16 cellular contexts compared by ENCODE assay signal in the genomic region with DNA sequence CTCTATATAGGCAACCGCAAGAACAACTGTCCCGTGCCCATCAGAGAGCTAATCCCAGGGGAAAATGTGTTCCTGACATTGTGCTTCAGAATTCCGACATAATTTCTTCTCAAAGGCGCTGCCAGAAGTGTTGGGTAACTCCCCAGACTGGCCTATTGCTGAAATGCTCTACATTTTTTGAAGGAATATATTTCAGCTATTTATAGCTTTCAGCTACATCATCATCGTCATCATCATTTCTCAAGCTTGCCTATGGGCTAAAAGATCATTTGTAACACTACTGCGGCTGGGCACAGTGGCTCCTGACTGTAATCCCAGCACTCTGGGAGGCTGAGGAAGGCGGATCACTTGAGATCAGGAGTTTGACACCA. TPM values are rescaled to one million over a fixed set of nuclear protein-coding genes. Genes with fewer than 3 reads are reported as not detected.
DNase-seq lines count a peak whose midpoint lies in the region; ATAC-seq and TF ChIP-seq lines count a peak whose summit lies in the region.
"Had no signal": no experiment of that assay in that cellular context is flagged by ENCODE, and none has a peak within 500 bp of the region (broad histone marks: within the 10 kb centered on the region; RNA-seq: fewer than 3 reads in every experiment).

No MANE protein-coding gene starts in this region.

- H3K9ac ChIP-seq in mesendoderm (ENCODE audit: low read length) = no peak overlapping the region

- POLR2A ChIA-PET in MCF 10A (lab: Yijun Ruan, JAX) = interaction anchor here (0.6 to 1.5 kb wide), 6 partner anchors 18 to 304 kb away, joined by 3 to 8 read pairs (median 3); partner anchors contain the start of gene MYO10
- POLR2A ChIA-PET in naive thymus-derived CD4-positive, alpha-beta T cell (lab: Charles Lee) = no interaction called here

- no peaks in the 10 kb centered on the region for H3K36me3 Mint-ChIP-seq in MCF 10A (ENCODE audit: insufficient read depth, unreplicated experiment)
- no peaks in the 10 kb centered on the region for H3K36me3 Mint-ChIP-seq in naive thymus-derived CD4-positive, alpha-beta T cell

- intact Hi-C loops in MCF 10A (cut with micrococcal nuclease) (no loop called here), breast epithelium (cut with DNase I; ENCODE audit: low total_unique reads) (no loop called here), upper lobe of right lung (cut with DNase I) (no loop called here)
- intact Hi-C loops in naive thymus-derived CD4-positive, alpha-beta T cell (cut with micrococcal nuclease) = no loop called here

- no peak overlapping the region for H3K4ac ChIP-seq in mesendoderm (ENCODE audit: low read depth, low read length)

- H3K36me3 ChIP-seq in breast epithelium = no peaks in the 10 kb centered on the region
- H3K36me3 ChIP-seq in brain microvascular endothelial cell (replicated peaks) = no peaks in the 10 kb centered on the region
- no peaks in the 10 kb centered on the region for H3K36me3 ChIP-seq in mesendoderm (ENCODE audit: control insufficient read depth, insufficient read depth, low read length)
- no peaks in the 10 kb centered on the region for H3K36me3 ChIP-seq in upper lobe of right lung
- H3K36me3 ChIP-seq in naive thymus-derived CD4-positive, alpha-beta T cell (ENCODE audit: control insufficient read depth in 2 of 3, insufficient read depth in 3 of 3, low read length in 3 of 3) = no peaks in the 10 kb centered on the region
- H3K36me3 ChIP-seq: ovary had no signal

- no peak for TF ChIP-seq CTCF in MCF 10A (IDR thresholded peaks at IDR 0.05; ENCODE audit: unreplicated experiment)
- TF ChIP-seq CTCF in breast epithelium (IDR thresholded peaks at IDR 0.05) = no peak
- no peak for TF ChIP-seq CTCF in brain microvascular endothelial cell (IDR thresholded peaks at IDR 0.05; ENCODE audit: low read depth, low read length, missing control alignments)
- no peak for TF ChIP-seq CTCF in upper lobe of right lung (IDR thresholded peaks at IDR 0.05)

- H2BK15ac ChIP-seq in mesendoderm (replicated peaks; ENCODE audit: low read depth) = peak overlapping the region; percentile 46

- peaks cover 20% of the 10 kb centered on the region for H3K4me1 Mint-ChIP-seq in MCF 10A (ENCODE audit: insufficient read depth, unreplicated experiment)
- H3K4me1 Mint-ChIP-seq in naive thymus-derived CD4-positive, alpha-beta T cell = no peaks in the 10 kb centered on the region

- TF ChIP-seq POLR2A in breast epithelium (IDR thresholded peaks at IDR 0.05) = no peak

- no peak overlapping the region for H2BK5ac ChIP-seq in mesendoderm (ENCODE audit: low read length)

- H3K27me3 ChIP-seq in breast epithelium = no peaks in the 10 kb centered on the region
- no peaks in the 10 kb centered on the region for H3K27me3 ChIP-seq in brain microvascular endothelial cell (replicated peaks)
- H3K27me3 ChIP-seq in mesendoderm (ENCODE audit: insufficient read depth, low read length, poor library complexity) = no peaks in the 10 kb centered on the region
- no peaks in the 10 kb centered on the region for H3K27me3 ChIP-seq in upper lobe of right lung
- H3K27me3 ChIP-seq in naive thymus-derived CD4-positive, alpha-beta T cell (ENCODE audit: control insufficient read depth in 2 of 2, insufficient read depth in 2 of 2, low read length in 2 of 2) = no peaks in the 10 kb centered on the region
- H3K27me3 ChIP-seq: ovary had no signal

- H2BK120ac ChIP-seq in mesendoderm (ENCODE audit: low read depth, low read length) = no peak overlapping the region

- no TSS peak for BruUV-seq in MCF 10A (replicated peaks; lab: Mats Ljungman, UMichigan)

- CTCF ChIA-PET in MCF 10A (lab: Yijun Ruan, JAX) = interaction anchor here (0.7 to 1.8 kb wide), 6 partner anchors 16 to 303 kb away, joined by 3 to 9 read pairs (median 3); no protein-coding TSS in a partner anchor
- CTCF ChIA-PET in naive thymus-derived CD4-positive, alpha-beta T cell (lab: Charles Lee) = no interaction called here

- WGBS in mesendoderm (ENCODE audit: extremely low coverage, insufficient coverage, low lambda C conversion rate) = no CpG with 5 or more reads among the region's 7 CpGs

- H3K27ac ChIP-seq in breast epithelium = no peak overlapping the region
- peak overlapping the region; percentile 72 for H3K27ac ChIP-seq in brain microvascular endothelial cell
- H3K27ac ChIP-seq in mesendoderm (ENCODE audit: low read depth, low read length) = no peak overlapping the region
- H3K27ac ChIP-seq in upper lobe of right lung = peak overlapping the region; percentile 3
- H3K27ac ChIP-seq in naive thymus-derived CD4-positive, alpha-beta T cell (ENCODE audit: low read depth, low read length) = no peak overlapping the region
- H3K27ac ChIP-seq: ovary had no signal

- H3K79me1 ChIP-seq in mesendoderm (ENCODE audit: low read length) = peaks cover 10% of the 10 kb centered on the region

- peaks cover 11% of the 10 kb centered on the region for H3K79me2 ChIP-seq in mesendoderm (ENCODE audit: control insufficient read depth, insufficient read depth, low read length)

- H4K8ac ChIP-seq in mesendoderm (ENCODE audit: low read depth, low read length) = no peak overlapping the region

- H3K18ac ChIP-seq in mesendoderm (ENCODE audit: low read length) = no peak overlapping the region

- H4K5ac ChIP-seq in mesendoderm (ENCODE audit: low read length) = no peak overlapping the region

- H3K27me3 Mint-ChIP-seq in MCF 10A (ENCODE audit: insufficient read depth, unreplicated experiment) = no peaks in the 10 kb centered on the region
- peaks cover 0 to 19% (median 7%) of the 10 kb centered on the region in 5 donors for H3K27me3 Mint-ChIP-seq in naive thymus-derived CD4-positive, alpha-beta T cell

- H3K9me3 ChIP-seq in breast epithelium (no peaks in the 10 kb centered on the region), upper lobe of right lung (no peaks in the 10 kb centered on the region)
- H3K9me3 ChIP-seq in naive thymus-derived CD4-positive, alpha-beta T cell (ENCODE audit: control insufficient read depth in 2 of 3, low read length in 3 of 3) = no peaks in the 10 kb centered on the region
- H3K9me3 ChIP-seq: ovary had no signal

- no peak overlapping the region for H3K4me3 Mint-ChIP-seq in MCF 10A (ENCODE audit: unreplicated experiment)
- no peak overlapping the region for H3K4me3 Mint-ChIP-seq in naive thymus-derived CD4-positive, alpha-beta T cell
- H3K4me3 Mint-ChIP-seq: activated T-cell treated with anti-CD3 and anti-CD28 coated beads, Interleukin-2, amount 50 U/mL, for 4 hours had no signal

- no peaks in the 10 kb centered on the region for H3K4me1 ChIP-seq in breast epithelium
- H3K4me1 ChIP-seq in mesendoderm (ENCODE audit: control insufficient read depth, low read depth, low read length) = peaks cover 8% of the 10 kb centered on the region
- peaks cover 63% of the 10 kb centered on the region for H3K4me1 ChIP-seq in upper lobe of right lung
- H3K4me1 ChIP-seq in naive thymus-derived CD4-positive, alpha-beta T cell (ENCODE audit: control insufficient read depth in 2 of 2, insufficient read depth in 2 of 2, low read length in 2 of 2) = no peaks in the 10 kb centered on the region

- no peak overlapping the region for H3K56ac ChIP-seq in mesendoderm (ENCODE audit: low read length)

- ATAC-seq in upper lobe of right lung (no peak), HG03378 (IDR thresholded peaks at IDR 0.05; ENCODE audit: unreplicated experiment) (no peak), HG02840 (IDR thresholded peaks at IDR 0.05; ENCODE audit: low FRiP score, unreplicated experiment) (no peak)
- ATAC-seq in naive thymus-derived CD4-positive, alpha-beta T cell = no peak
- ATAC-seq: activated T-cell treated with anti-CD3 and anti-CD28 coated beads, Interleukin-2, amount 50 U/mL, for 4 hours had no signal

- H3K9me3 Mint-ChIP-seq in MCF 10A (ENCODE audit: unreplicated experiment) = no peaks in the 10 kb centered on the region
- peaks cover 0 to 2% (median 0%) of the 10 kb centered on the region in 11 donors for H3K9me3 Mint-ChIP-seq in naive thymus-derived CD4-positive, alpha-beta T cell
- H3K9me3 Mint-ChIP-seq: activated T-cell treated with anti-CD3 and anti-CD28 coated beads, Interleukin-2, amount 50 U/mL, for 4 hours had no signal

- DNase-seq in MCF 10A (ENCODE audit: unreplicated experiment) = peak; percentile 91
- DNase-seq in breast epithelium (ENCODE audit: low spot score in 2 of 2) = no peak
- peak; percentile 89 for DNase-seq in brain microvascular endothelial cell
- DNase-seq in mesendoderm = no peak
- no peak for DNase-seq in upper lobe of right lung
- DNase-seq in naive thymus-derived CD4-positive, alpha-beta T cell = no peak
- DNase-seq: activated CD4-positive, CD25-positive, alpha-beta regulatory T cell; activated T-cell treated with anti-CD3 and anti-CD28 coated beads, Interleukin-2, amount 50 U/mL, for 4 hours; DMS79 treated with DMSO at 0.1 percent for 48 hours; left cardiac atrium; NCI-H446; SHP77 treated with DMSO at 0.1 percent for 48 hours; stimulated activated CD4-positive, alpha-beta T cell treated with anti-CD3 and anti-CD28 coated beads, Interleukin-4, amount 100 ng/mL, for 4 hours had no signal

- H3K4me3 ChIP-seq in breast epithelium (no peak overlapping the region), brain microvascular endothelial cell (ENCODE audit: low read depth, low read length) (no peak overlapping the region), mesendoderm (ENCODE audit: low read length) (no peak overlapping the region), upper lobe of right lung (no peak overlapping the region)
- no peak overlapping the region for H3K4me3 ChIP-seq in naive thymus-derived CD4-positive, alpha-beta T cell (ENCODE audit: low read length)
- H3K4me3 ChIP-seq: ovary had no signal

- H3K27ac Mint-ChIP-seq in MCF 10A (ENCODE audit: low read depth, unreplicated experiment) = peak overlapping the region; percentile 29
- H3K27ac Mint-ChIP-seq in naive thymus-derived CD4-positive, alpha-beta T cell = no peak overlapping the region

- no peak overlapping the region for H3K23ac ChIP-seq in mesendoderm (ENCODE audit: low read length)

- H3K4me2 ChIP-seq in mesendoderm (ENCODE audit: low read length) = no peak overlapping the region

- in situ Hi-C loops in brain microvascular endothelial cell (cut with HindIII; ENCODE audit: low pct_ligation_motif_present, low sequenced_read_pairs) = no loop called here

- no peak overlapping the region for H2AK5ac ChIP-seq in mesendoderm (ENCODE audit: low read length)

RNA-seq across cellular contexts. Expression of gene MYO10, which starts 49.7 kb away (rescaled TPM):
- 35.7 and 36.0 TPM in 2 replicates for total RNA-seq in MCF 10A (2022)
- total RNA-seq in breast epithelium = 10 to 100 TPM in 2 of 3 donors, 1 to 10 TPM in 1; 8.6 to 22.6 (median 21.2) TPM
- polyA plus RNA-seq in mesendoderm (2013, experiment 1 of 2) = 30.7 TPM
- polyA plus RNA-seq in mesendoderm (2013, experiment 2 of 2) = 31.3 TPM
- 67.0 TPM for total RNA-seq in upper lobe of right lung
- 1 to 10 TPM in 1 of 5 experiments, not detected in 4; 1.0 TPM for total RNA-seq in naive thymus-derived CD4-positive, alpha-beta T cell
- polyA plus RNA-seq in naive thymus-derived CD4-positive, alpha-beta T cell = under 1 TPM in 1 of 2 donors, not detected in 1; 0.02 TPM

Comparison
In these comparisons a context has a peak if more than half of its experiments do, and no peak if none do; other contexts are left out.
1. DNase-seq: peak in MCF 10A (single experiment) and brain microvascular endothelial cell (single experiment); none in breast epithelium (0 of 2), mesendoderm (single experiment), upper lobe of right lung (single experiment) and naive thymus-derived CD4-positive, alpha-beta T cell (0 of 9).
2. H3K27ac ChIP-seq: peak in brain microvascular endothelial cell (single experiment) and upper lobe of right lung (single experiment); none in breast epithelium (0 of 2), mesendoderm (single experiment) and naive thymus-derived CD4-positive, alpha-beta T cell (single experiment).
3. RNA of gene MYO10, which starts 49.7 kb away (total RNA-seq): 67.0 TPM in upper lobe of right lung (single experiment), 35.7 to 36.0 TPM in MCF 10A and 8.6 to 22.6 TPM in breast epithelium; 1.0 TPM in naive thymus-derived CD4-positive, alpha-beta T cell; every median in the first group is over 4 times any median in the second.